Comparison of ENCODE assay signal across 19 cellular contexts in genomic region chr3:59802045-59802444, GRCh38.
"Had no signal": no experiment of that assay in that cellular context is flagged by ENCODE, and none has a peak within 500 bp of the region (broad histone marks: within the 10 kb centered on the region; RNA-seq: fewer than 3 reads in every experiment).

No MANE protein-coding gene starts in this region.

- H3K27me3 Mint-ChIP-seq: activated CD4-positive, alpha-beta T cell treated with anti-CD3 and anti-CD28 coated beads, Interleukin-2, amount 10 ng/mL, durations not matched to agents 7 days and 5 days; activated CD8-positive, alpha-beta memory T cell treated with anti-CD3 and anti-CD28 coated beads, Interleukin-2, amount 10 ng/mL, durations not matched to agents 7 days and 5 days; activated CD8-positive, alpha-beta T cell treated with anti-CD3 and anti-CD28 coated beads for 36 hours; activated naive CD4-positive, alpha-beta T cell treated with anti-CD3 and anti-CD28 coated beads, Interleukin-2, amount 10 ng/mL, durations not matched to agents 7 days and 5 days; naive B cell had no signal

- H3K9me3 ChIP-seq: heart right ventricle, lower lobe of right lung, spleen, upper lobe of right lung had no signal

- H3K36me3 Mint-ChIP-seq: activated CD8-positive, alpha-beta memory T cell treated with anti-CD3 and anti-CD28 coated beads, Interleukin-2, amount 10 ng/mL, durations not matched to agents 7 days and 5 days; naive B cell had no signal

- H3K4me1 Mint-ChIP-seq: naive B cell had no signal

- H3K27ac ChIP-seq: epithelial cell of prostate, heart right ventricle, lower lobe of right lung, spleen, upper lobe of right lung had no signal

- H3K27me3 ChIP-seq: heart right ventricle, spleen, upper lobe of right lung had no signal

- H3K4me3 Mint-ChIP-seq: activated CD4-positive, alpha-beta T cell treated with anti-CD3 and anti-CD28 coated beads, Interleukin-2, amount 10 ng/mL, durations not matched to agents 7 days and 5 days; activated CD8-positive, alpha-beta memory T cell treated with anti-CD3 and anti-CD28 coated beads, Interleukin-2, amount 10 ng/mL, durations not matched to agents 7 days and 5 days; activated CD8-positive, alpha-beta T cell treated with anti-CD3 and anti-CD28 coated beads for 36 hours; activated naive CD4-positive, alpha-beta T cell treated with anti-CD3 and anti-CD28 coated beads, Interleukin-2, amount 10 ng/mL, durations not matched to agents 7 days and 5 days; naive B cell had no signal

- ATAC-seq: activated CD8-positive, alpha-beta memory T cell treated with anti-CD3 and anti-CD28 coated beads, Interleukin-2, amount 10 ng/mL, durations not matched to agents 7 days and 5 days; activated CD8-positive, alpha-beta T cell treated with anti-CD3 and anti-CD28 coated beads for 36 hours; heart right ventricle; lower lobe of right lung; upper lobe of right lung had no signal

- H3K27ac Mint-ChIP-seq: activated CD4-positive, alpha-beta T cell treated with anti-CD3 and anti-CD28 coated beads, Interleukin-2, amount 10 ng/mL, durations not matched to agents 7 days and 5 days; activated CD8-positive, alpha-beta memory T cell treated with anti-CD3 and anti-CD28 coated beads, Interleukin-2, amount 10 ng/mL, durations not matched to agents 7 days and 5 days; activated CD8-positive, alpha-beta T cell treated with anti-CD3 and anti-CD28 coated beads for 36 hours; activated naive CD4-positive, alpha-beta T cell treated with anti-CD3 and anti-CD28 coated beads, Interleukin-2, amount 10 ng/mL, durations not matched to agents 7 days and 5 days; naive B cell had no signal

- DNase-seq: activated CD4-positive, alpha-beta T cell treated with anti-CD3 and anti-CD28 coated beads, Interleukin-2, amount 10 ng/mL, durations not matched to agents 7 days and 5 days; activated CD4-positive, CD25-positive, alpha-beta regulatory T cell treated with anti-CD3 and anti-CD28 coated beads, Interleukin-2, amount 50 U/mL, for 72 hours; activated CD8-positive, alpha-beta memory T cell treated with anti-CD3 and anti-CD28 coated beads, Interleukin-2, amount 10 ng/mL, durations not matched to agents 7 days and 5 days; activated CD8-positive, alpha-beta T cell treated with anti-CD3 and anti-CD28 coated beads for 36 hours; activated effector memory CD4-positive, alpha-beta T cell treated with anti-CD3 and anti-CD28 coated beads, Interleukin-2, amount 50 U/mL, for 16 hours; activated naive CD4-positive, alpha-beta T cell treated with anti-CD3 and anti-CD28 coated beads, Interleukin-2, amount 10 ng/mL, durations not matched to agents 7 days and 5 days; activated T-cell treated with anti-CD3 and anti-CD28 coated beads for 4 hours; amygdala; cerebellar nuclear complex; cortex of kidney; heart right ventricle; islet precursor cell; lower lobe of right lung; naive B cell; spleen; stimulated activated CD4-positive, alpha-beta T cell treated with anti-CD3 and anti-CD28 coated beads, Interleukin-4, amount 100 ng/mL, for 24 hours; stimulated activated naive CD4-positive, alpha-beta T cell treated with Interleukin-2 at 50 U/mL for 16 hours; upper lobe of right lung had no signal

- H3K9me3 Mint-ChIP-seq: activated CD4-positive, alpha-beta T cell treated with anti-CD3 and anti-CD28 coated beads, Interleukin-2, amount 10 ng/mL, durations not matched to agents 7 days and 5 days; activated CD8-positive, alpha-beta T cell treated with anti-CD3 and anti-CD28 coated beads for 36 hours; activated naive CD4-positive, alpha-beta T cell treated with anti-CD3 and anti-CD28 coated beads, Interleukin-2, amount 10 ng/mL, durations not matched to agents 7 days and 5 days; naive B cell had no signal
